In genomic region chr1:172449585-172450523, GRCh38 we compare ENCODE assay signal across 9 cellular contexts. TPM values are rescaled to one million over a fixed set of nuclear protein-coding genes. Genes with fewer than 3 reads are reported as not detected.
A peak's percentile ranks its signal among the peaks of the same experiment; 100 is the strongest.
DNase-seq lines count a peak whose midpoint lies in the region; ATAC-seq and TF ChIP-seq lines count a peak whose summit lies in the region.
"Had no signal": no experiment of that assay in that cellular context is flagged by ENCODE, and none has a peak within 500 bp of the region (broad histone marks: within the 10 kb centered on the region; RNA-seq: fewer than 3 reads in every experiment).

No MANE protein-coding gene starts in this region.

- H3K27ac Mint-ChIP-seq in activated T-helper 2 cell treated with anti-CD3 and anti-CD28 coated beads, Interferon-gamma antibody, Interleukin-2, Interleukin-4, amounts not matched to agents 10 μg/mL and 5 μg/mL and 100 μg/mL, durations not matched to agents 14 hours and 24 hours and 36 hours = no peak overlapping the region
- no peak overlapping the region for H3K27ac Mint-ChIP-seq in glutamatergic neuron (ENCODE audit: unreplicated experiment)
- no peak overlapping the region for H3K27ac Mint-ChIP-seq in osteocyte (ENCODE audit: unreplicated experiment)
- H3K27ac Mint-ChIP-seq: activated naive CD4-positive, alpha-beta T cell treated with anti-CD3 and anti-CD28 coated beads, Interleukin-2, amount 50 U/mL, for 24 hours had no signal

- peaks cover 2% of the 10 kb centered on the region for H3K27me3 Mint-ChIP-seq in activated T-helper 2 cell treated with anti-CD3 and anti-CD28 coated beads, Interferon-gamma antibody, Interleukin-2, Interleukin-4, amounts not matched to agents 10 μg/mL and 5 μg/mL and 100 μg/mL, durations not matched to agents 14 hours and 24 hours and 36 hours (ENCODE audit: low read depth)
- peaks cover 1% of the 10 kb centered on the region for H3K27me3 Mint-ChIP-seq in glutamatergic neuron (ENCODE audit: unreplicated experiment)
- H3K27me3 Mint-ChIP-seq in osteocyte (ENCODE audit: unreplicated experiment) = no peaks in the 10 kb centered on the region
- H3K27me3 Mint-ChIP-seq: activated naive CD4-positive, alpha-beta T cell treated with anti-CD3 and anti-CD28 coated beads, Interleukin-2, amount 50 U/mL, for 24 hours had no signal

- H3K4me1 Mint-ChIP-seq in activated T-helper 2 cell treated with anti-CD3 and anti-CD28 coated beads, Interferon-gamma antibody, Interleukin-2, Interleukin-4, amounts not matched to agents 10 μg/mL and 5 μg/mL and 100 μg/mL, durations not matched to agents 14 hours and 24 hours and 36 hours (ENCODE audit: low read depth) = peaks cover 32% of the 10 kb centered on the region
- H3K4me1 Mint-ChIP-seq in glutamatergic neuron (ENCODE audit: low read depth, unreplicated experiment) (peaks cover 4% of the 10 kb centered on the region), osteocyte (ENCODE audit: unreplicated experiment) (peaks cover 2% of the 10 kb centered on the region)

- H3K36me3 Mint-ChIP-seq in activated T-helper 2 cell treated with anti-CD3 and anti-CD28 coated beads, Interferon-gamma antibody, Interleukin-2, Interleukin-4, amounts not matched to agents 10 μg/mL and 5 μg/mL and 100 μg/mL, durations not matched to agents 14 hours and 24 hours and 36 hours (ENCODE audit: low read depth) = no peaks in the 10 kb centered on the region
- no peaks in the 10 kb centered on the region for H3K36me3 Mint-ChIP-seq in glutamatergic neuron (ENCODE audit: unreplicated experiment)
- H3K36me3 Mint-ChIP-seq in osteocyte (ENCODE audit: unreplicated experiment) = no peaks in the 10 kb centered on the region

- no peaks in the 10 kb centered on the region for H3K9me3 Mint-ChIP-seq in activated T-helper 2 cell treated with anti-CD3 and anti-CD28 coated beads, Interferon-gamma antibody, Interleukin-2, Interleukin-4, amounts not matched to agents 10 μg/mL and 5 μg/mL and 100 μg/mL, durations not matched to agents 14 hours and 24 hours and 36 hours
- H3K9me3 Mint-ChIP-seq in glutamatergic neuron (ENCODE audit: unreplicated experiment) = no peaks in the 10 kb centered on the region
- H3K9me3 Mint-ChIP-seq in osteocyte (ENCODE audit: unreplicated experiment) = no peaks in the 10 kb centered on the region
- H3K9me3 Mint-ChIP-seq: activated naive CD4-positive, alpha-beta T cell treated with anti-CD3 and anti-CD28 coated beads, Interleukin-2, amount 50 U/mL, for 24 hours had no signal

- intact Hi-C loops in activated T-helper 2 cell treated with anti-CD3 and anti-CD28 coated beads, Interferon-gamma antibody, Interleukin-2, Interleukin-4, amounts not matched to agents 10 μg/mL and 5 μg/mL and 100 μg/mL, durations not matched to agents 14 hours and 24 hours and 36 hours (cut with micrococcal nuclease) = loop anchor here (2.0 to 5.0 kb wide), 3 partner anchors 93 to 279 kb away; no protein-coding TSS in a partner anchor

- DNase-seq in DMS 273 (lab: John Stamatoyannopoulos, UW; ENCODE audit: unreplicated experiment) (peak; percentile 81), GM19238 (ENCODE audit: insufficient read length, low spot score) (peak; percentile 26), NOMO-1 (lab: John Stamatoyannopoulos, UW; ENCODE audit: unreplicated experiment in 2 of 2) (peak; percentile 65 to 73), glutamatergic neuron (peak; percentile 63), osteocyte (ENCODE audit: extremely low spot score, unreplicated experiment) (no peak), NCI-H1436 treated with DMSO at 0.1 percent for 48 hours (lab: John Stamatoyannopoulos, UW) (no peak)
- peak; percentile 29 for DNase-seq in activated T-helper 2 cell treated with anti-CD3 and anti-CD28 coated beads, Interferon-gamma antibody, Interleukin-2, Interleukin-4, amounts not matched to agents 10 μg/mL and 5 μg/mL and 100 μg/mL, durations not matched to agents 14 hours and 24 hours and 36 hours (ENCODE audit: low spot score)

- TF ChIP-seq CTCF in glutamatergic neuron (IDR thresholded peaks at IDR 0.05; ENCODE audit: partially characterized antibody, unreplicated experiment) = peak; percentile 84
- peak; percentile 77 for TF ChIP-seq CTCF in osteocyte (IDR thresholded peaks at IDR 0.05)

- peak; percentile 88 for ATAC-seq in HG03342 (IDR thresholded peaks at IDR 0.05; ENCODE audit: unreplicated experiment)

- no peak overlapping the region for H3K4me3 Mint-ChIP-seq in activated T-helper 2 cell treated with anti-CD3 and anti-CD28 coated beads, Interferon-gamma antibody, Interleukin-2, Interleukin-4, amounts not matched to agents 10 μg/mL and 5 μg/mL and 100 μg/mL, durations not matched to agents 14 hours and 24 hours and 36 hours (ENCODE audit: low read depth)
- H3K4me3 Mint-ChIP-seq in glutamatergic neuron (ENCODE audit: unreplicated experiment) (no peak overlapping the region), osteocyte (ENCODE audit: unreplicated experiment) (no peak overlapping the region)
- H3K4me3 Mint-ChIP-seq: activated naive CD4-positive, alpha-beta T cell treated with anti-CD3 and anti-CD28 coated beads, Interleukin-2, amount 50 U/mL, for 24 hours had no signal

RNA-seq across cellular contexts. Expression of gene PIGC, which starts 6.0 kb away (rescaled TPM):
- total RNA-seq in activated T-helper 2 cell treated with anti-CD3 and anti-CD28 coated beads, Interferon-gamma antibody, Interleukin-2, Interleukin-4, amounts not matched to agents 10 μg/mL and 5 μg/mL and 100 μg/mL, durations not matched to agents 14 hours and 24 hours and 36 hours = 20.7 and 21.8 TPM in 2 replicates
- total RNA-seq in glutamatergic neuron (ENCODE audit: unreplicated experiment) (27.7 TPM), osteocyte (30.5 and 31.7 TPM in 2 replicates)

RNA-seq across cellular contexts. Expression of gene C1orf105, which starts 29.4 kb away (rescaled TPM):
- total RNA-seq in activated T-helper 2 cell treated with anti-CD3 and anti-CD28 coated beads, Interferon-gamma antibody, Interleukin-2, Interleukin-4, amounts not matched to agents 10 μg/mL and 5 μg/mL and 100 μg/mL, durations not matched to agents 14 hours and 24 hours and 36 hours = not detected in 2 replicates
- not detected for total RNA-seq in glutamatergic neuron (ENCODE audit: unreplicated experiment)
- total RNA-seq in osteocyte = not detected in 2 replicates

Comparison
In these comparisons a context has a peak if more than half of its experiments do, and no peak if none do; other contexts are left out.
1. DNase-seq: peak in DMS 273 (single experiment), GM19238 (single experiment), NOMO-1 (2 of 2), activated T-helper 2 cell treated with anti-CD3 and anti-CD28 coated beads, Interferon-gamma antibody, Interleukin-2, Interleukin-4, amounts not matched to agents 10 μg/mL and 5 μg/mL and 100 μg/mL, durations not matched to agents 14 hours and 24 hours and 36 hours (single experiment) and glutamatergic neuron (single experiment); none in osteocyte (single experiment) and NCI-H1436 treated with DMSO at 0.1 percent for 48 hours (single experiment).